8 cellular contexts compared by ENCODE assay signal in the genomic region with DNA sequence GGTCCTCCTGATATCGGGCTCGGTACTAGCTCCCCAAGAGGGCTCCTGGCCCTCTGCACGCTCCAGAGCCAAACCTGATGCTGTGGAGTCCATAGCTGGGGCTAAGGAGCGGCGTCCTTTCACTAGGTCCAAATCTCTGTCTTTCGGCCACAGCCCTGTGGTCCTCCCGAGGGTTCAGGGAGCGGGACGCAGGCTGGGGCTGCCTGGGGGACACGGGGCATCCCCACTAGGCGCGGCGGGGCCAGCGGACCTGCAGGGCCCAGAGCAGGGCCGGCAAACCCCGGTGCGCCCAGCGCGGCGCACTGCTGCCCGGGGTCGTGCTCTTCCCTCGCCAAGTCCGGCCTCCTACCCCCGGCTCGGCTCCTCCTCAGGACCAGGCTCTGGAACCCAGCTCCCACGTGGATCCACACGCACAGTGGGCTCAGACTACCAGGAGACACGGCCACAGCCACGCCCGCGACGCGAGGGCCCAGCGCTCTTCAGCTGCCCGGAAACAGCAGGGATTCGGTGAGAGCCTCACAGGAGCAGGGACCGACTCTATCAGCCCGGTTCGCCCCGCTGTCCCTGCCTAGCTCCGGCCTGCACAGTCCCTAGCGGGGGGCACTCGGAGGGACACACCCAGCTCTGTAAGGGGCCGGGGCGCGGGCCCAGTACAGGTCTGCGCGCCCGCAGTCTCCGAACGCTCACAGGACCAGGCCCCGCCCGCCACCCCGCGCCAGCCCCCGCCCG. TPM values are rescaled to one million over a fixed set of nuclear protein-coding genes. Genes with fewer than 3 reads are reported as not detected.
DNase-seq lines count a peak whose midpoint lies in the region; ATAC-seq, FAIRE-seq and TF ChIP-seq lines count a peak whose summit lies in the region.

No MANE protein-coding gene starts in this region.

- peaks cover 20% of the 10 kb centered on the region for H3K36me3 Mint-ChIP-seq in activated T-helper 1 cell treated with anti-CD3 and anti-CD28 coated beads, Interleukin-12 subunit alpha, Interleukin-12 subunit beta, Interleukin-2, Interleukin-4 antibody, amounts not matched to agents 30 ng/mL and 10 ng/mL and 1 ng/mL, durations not matched to agents 14 hours and 24 hours and 36 hours (ENCODE audit: low read depth)
- H3K36me3 Mint-ChIP-seq in nephron progenitor cell (ENCODE audit: low read depth), result peaks cover 55% of the 10 kb centered on the region

- ATAC-seq in HG02588 (IDR thresholded peaks at IDR 0.05; ENCODE audit: unreplicated experiment), result peak; percentile 48

- H3K4me3 Mint-ChIP-seq in activated T-helper 1 cell treated with anti-CD3 and anti-CD28 coated beads, Interleukin-12 subunit alpha, Interleukin-12 subunit beta, Interleukin-2, Interleukin-4 antibody, amounts not matched to agents 30 ng/mL and 10 ng/mL and 1 ng/mL, durations not matched to agents 14 hours and 24 hours and 36 hours, result peak overlapping the region; percentile 80
- H3K4me3 Mint-ChIP-seq in nephron progenitor cell, result peak overlapping the region; percentile 89

- peak; percentile 11 for DNase-seq in stimulated activated CD4-positive, alpha-beta T cell treated with anti-CD3 and anti-CD28 coated beads, Interleukin-1b, Interleukin-23, amount 100 ng/mL, for 48 hours
- DNase-seq in stimulated activated CD4-positive, alpha-beta T cell treated with anti-CD3 and anti-CD28 coated beads, Interleukin-4, amount 100 ng/mL, for 1 hour, result no peak
- peak; percentile 21 for DNase-seq in NCI-H146 treated with DMSO at 0.1 percent for 48 hours (lab: John Stamatoyannopoulos, UW; ENCODE audit: unreplicated experiment)
- no peak for DNase-seq in activated T-helper 1 cell treated with anti-CD3 and anti-CD28 coated beads, Interleukin-12 subunit alpha, Interleukin-12 subunit beta, Interleukin-2, Interleukin-4 antibody, amounts not matched to agents 30 ng/mL and 10 ng/mL and 1 ng/mL, durations not matched to agents 14 hours and 24 hours and 36 hours (ENCODE audit: low spot score)
- peak; percentile 56 to 61 for DNase-seq in frontal cortex (ENCODE audit: low spot score in 2 of 2)
- DNase-seq in nephron progenitor cell, result no peak
- no peak for DNase-seq in vagina (ENCODE audit: extremely low spot score in 2 of 2)

- no peak for TF ChIP-seq CTCF in nephron progenitor cell (IDR thresholded peaks at IDR 0.05)
- no peak for TF ChIP-seq CTCF in vagina (IDR thresholded peaks at IDR 0.05)

- peaks cover 31% of the 10 kb centered on the region for H3K4me1 Mint-ChIP-seq in activated T-helper 1 cell treated with anti-CD3 and anti-CD28 coated beads, Interleukin-12 subunit alpha, Interleukin-12 subunit beta, Interleukin-2, Interleukin-4 antibody, amounts not matched to agents 30 ng/mL and 10 ng/mL and 1 ng/mL, durations not matched to agents 14 hours and 24 hours and 36 hours (ENCODE audit: low read depth)
- peaks cover 16% of the 10 kb centered on the region for H3K4me1 Mint-ChIP-seq in nephron progenitor cell

- no peak for TF ChIP-seq POLR2A in vagina (IDR thresholded peaks at IDR 0.05)

- H3K4me1 ChIP-seq in vagina, result peaks cover 17% of the 10 kb centered on the region

- H3K27me3 Mint-ChIP-seq in activated T-helper 1 cell treated with anti-CD3 and anti-CD28 coated beads, Interleukin-12 subunit alpha, Interleukin-12 subunit beta, Interleukin-2, Interleukin-4 antibody, amounts not matched to agents 30 ng/mL and 10 ng/mL and 1 ng/mL, durations not matched to agents 14 hours and 24 hours and 36 hours (ENCODE audit: insufficient read depth), result no peaks in the 10 kb centered on the region
- H3K27me3 Mint-ChIP-seq in nephron progenitor cell (ENCODE audit: low read depth, poor library complexity), result no peaks in the 10 kb centered on the region

- intact Hi-C loops in activated T-helper 1 cell treated with anti-CD3 and anti-CD28 coated beads, Interleukin-12 subunit alpha, Interleukin-12 subunit beta, Interleukin-2, Interleukin-4 antibody, amounts not matched to agents 30 ng/mL and 10 ng/mL and 1 ng/mL, durations not matched to agents 14 hours and 24 hours and 36 hours (cut with micrococcal nuclease), result loop anchor here (1.0 to 2.0 kb wide), 2 partner anchors 37 to 136 kb away; no protein-coding TSS in a partner anchor
- intact Hi-C loops in vagina (cut with DNase I), result no loop called here

- peaks cover 23% of the 10 kb centered on the region for H3K9me3 Mint-ChIP-seq in activated T-helper 1 cell treated with anti-CD3 and anti-CD28 coated beads, Interleukin-12 subunit alpha, Interleukin-12 subunit beta, Interleukin-2, Interleukin-4 antibody, amounts not matched to agents 30 ng/mL and 10 ng/mL and 1 ng/mL, durations not matched to agents 14 hours and 24 hours and 36 hours
- peaks cover 45% of the 10 kb centered on the region for H3K9me3 Mint-ChIP-seq in nephron progenitor cell

- no peak overlapping the region for H3K27ac Mint-ChIP-seq in activated T-helper 1 cell treated with anti-CD3 and anti-CD28 coated beads, Interleukin-12 subunit alpha, Interleukin-12 subunit beta, Interleukin-2, Interleukin-4 antibody, amounts not matched to agents 30 ng/mL and 10 ng/mL and 1 ng/mL, durations not matched to agents 14 hours and 24 hours and 36 hours
- H3K27ac Mint-ChIP-seq in nephron progenitor cell, result no peak overlapping the region

- peak overlapping the region; percentile 68 for H3K27ac ChIP-seq in vagina

- H3K27me3 ChIP-seq in vagina, result no peaks in the 10 kb centered on the region

- H3K36me3 ChIP-seq in vagina, result peaks cover 0 to 20% of the 10 kb centered on the region in 2 donors

- no peak for FAIRE-seq in frontal cortex (lab: Jason Lieb, UNC)

- H3K9me3 ChIP-seq in vagina, result no peaks in the 10 kb centered on the region

- peak overlapping the region; percentile 67 to 74 for H3K4me3 ChIP-seq in vagina

RNA-seq across cellular contexts. Expression of a gene that starts 0.6 kb away (rescaled TPM):
- total RNA-seq in activated T-helper 1 cell treated with anti-CD3 and anti-CD28 coated beads, Interleukin-12 subunit alpha, Interleukin-12 subunit beta, Interleukin-2, Interleukin-4 antibody, amounts not matched to agents 30 ng/mL and 10 ng/mL and 1 ng/mL, durations not matched to agents 14 hours and 24 hours and 36 hours, result 9.9 and 10.1 TPM in 2 replicates
- total RNA-seq in frontal cortex (24.5 TPM), vagina (14.0 TPM)

RNA-seq across cellular contexts. Expression of a gene that starts 6.6 kb away (rescaled TPM):
- total RNA-seq in activated T-helper 1 cell treated with anti-CD3 and anti-CD28 coated beads, Interleukin-12 subunit alpha, Interleukin-12 subunit beta, Interleukin-2, Interleukin-4 antibody, amounts not matched to agents 30 ng/mL and 10 ng/mL and 1 ng/mL, durations not matched to agents 14 hours and 24 hours and 36 hours, result 3.8 and 3.9 TPM in 2 replicates
- 11.4 TPM for total RNA-seq in frontal cortex
- 4.2 TPM for total RNA-seq in vagina

RNA-seq across cellular contexts. Expression of a gene that starts 37.4 kb away (rescaled TPM):
- total RNA-seq in activated T-helper 1 cell treated with anti-CD3 and anti-CD28 coated beads, Interleukin-12 subunit alpha, Interleukin-12 subunit beta, Interleukin-2, Interleukin-4 antibody, amounts not matched to agents 30 ng/mL and 10 ng/mL and 1 ng/mL, durations not matched to agents 14 hours and 24 hours and 36 hours, result 89.6 and 93.6 TPM in 2 replicates
- total RNA-seq in frontal cortex (40.8 TPM), vagina (55.0 TPM)

RNA-seq across cellular contexts. Expression of a gene that starts 48.3 kb away (rescaled TPM):
- total RNA-seq in activated T-helper 1 cell treated with anti-CD3 and anti-CD28 coated beads, Interleukin-12 subunit alpha, Interleukin-12 subunit beta, Interleukin-2, Interleukin-4 antibody, amounts not matched to agents 30 ng/mL and 10 ng/mL and 1 ng/mL, durations not matched to agents 14 hours and 24 hours and 36 hours, result 4.7 and 5.9 TPM in 2 replicates
- total RNA-seq in frontal cortex, result 29.8 TPM
- 2.7 TPM for total RNA-seq in vagina

Comparison
In these comparisons a context has a peak if more than half of its experiments do, and no peak if none do; other contexts are left out.
1. DNase-seq: peak in stimulated activated CD4-positive, alpha-beta T cell treated with anti-CD3 and anti-CD28 coated beads, Interleukin-1b, Interleukin-23, amount 100 ng/mL, for 48 hours (single experiment), NCI-H146 treated with DMSO at 0.1 percent for 48 hours (single experiment) and frontal cortex (2 of 2); none in stimulated activated CD4-positive, alpha-beta T cell treated with anti-CD3 and anti-CD28 coated beads, Interleukin-4, amount 100 ng/mL, for 1 hour (single experiment), activated T-helper 1 cell treated with anti-CD3 and anti-CD28 coated beads, Interleukin-12 subunit alpha, Interleukin-12 subunit beta, Interleukin-2, Interleukin-4 antibody, amounts not matched to agents 30 ng/mL and 10 ng/mL and 1 ng/mL, durations not matched to agents 14 hours and 24 hours and 36 hours (single experiment), nephron progenitor cell (single experiment) and vagina (0 of 2).